13 cellular contexts compared by ENCODE assay signal in genomic region chr15:36090276-36090946, GRCh38.
"Had no signal": no experiment of that assay in that cellular context is flagged by ENCODE, and none has a peak within 500 bp of the region (broad histone marks: within the 10 kb centered on the region; RNA-seq: fewer than 3 reads in every experiment).

No MANE protein-coding gene starts in this region.

- H3K27ac ChIP-seq: spleen had no signal

- H3K27me3 ChIP-seq: spleen had no signal

- H3K4me3 ChIP-seq: lung, spleen had no signal

- H3K4me1 ChIP-seq: spleen had no signal

- H3K36me3 ChIP-seq: spleen had no signal

- ATAC-seq: activated CD4-positive, CD25-positive, alpha-beta regulatory T cell treated with anti-CD3 and anti-CD28 coated beads, Interleukin-2, amount 50 U/mL, for 24 hours; effector memory CD8-positive, alpha-beta T cell; naive thymus-derived CD4-positive, alpha-beta T cell; right cardiac atrium; stimulated activated naive B cell treated with anti-CD40 and anti-IgM and Interleukin-4, amounts not matched to agents 10 μg/mL and 1 μg/mL and 100 μg/mL, for 72 hours had no signal

- DNase-seq: activated naive CD4-positive, alpha-beta T cell treated with anti-CD3 and anti-CD28 coated beads, Interleukin-2, amount 50 U/mL, for 16 hours; cortex of kidney; effector memory CD8-positive, alpha-beta T cell; immature natural killer cell; naive thymus-derived CD4-positive, alpha-beta T cell; posterior cingulate gyrus; right cardiac atrium; spleen; stimulated activated CD4-positive, alpha-beta T cell treated with anti-CD3 and anti-CD28 coated beads, Interleukin-1b, Interleukin-23, amount 100 ng/mL, for 48 hours; stimulated activated naive B cell treated with anti-CD40 and anti-IgM and Interleukin-4, amounts not matched to agents 10 μg/mL and 1 μg/mL and 100 μg/mL, for 72 hours; trophoblast cell had no signal
